ENCODE assay signal across 20 cellular contexts in the genomic region with DNA sequence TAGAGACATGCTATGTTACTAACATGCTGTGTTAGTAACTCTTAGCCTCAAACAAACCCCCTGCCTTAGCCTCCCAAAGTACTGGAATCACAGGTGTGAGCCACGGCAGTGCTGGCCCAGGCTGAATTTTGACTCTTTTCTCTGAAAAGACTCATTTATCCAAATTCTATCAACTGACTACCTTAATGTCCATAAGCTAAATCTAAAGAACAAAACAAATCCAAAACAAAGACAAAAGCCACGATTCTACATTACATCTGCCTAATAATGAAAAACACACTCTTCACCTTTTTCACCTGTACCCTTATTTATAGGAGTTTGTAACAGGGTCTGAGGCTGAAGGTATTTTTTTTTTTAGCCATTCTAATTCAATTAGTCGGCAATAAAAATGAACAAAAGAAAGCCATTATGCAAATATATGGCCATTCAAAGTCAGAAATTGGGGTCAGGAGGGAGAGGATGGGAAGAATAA.
DNase-seq lines count a peak whose midpoint lies in the region; ATAC-seq and TF ChIP-seq lines count a peak whose summit lies in the region.
"Had no signal": no experiment of that assay in that cellular context is flagged by ENCODE, and none has a peak within 500 bp of the region (broad histone marks: within the 10 kb centered on the region; RNA-seq: fewer than 3 reads in every experiment).

No MANE protein-coding gene starts in this region.

- intact Hi-C loops in heart left ventricle (cut with DNase I), result no loop called here

- no peak overlapping the region for H3K4me3 Mint-ChIP-seq in endodermal cell
- H3K4me3 Mint-ChIP-seq: CD4-positive, alpha-beta T cell; HFFc6; IgD-negative memory B cell had no signal

- H3K27me3 Mint-ChIP-seq in endodermal cell (ENCODE audit: insufficient read depth), result peaks cover 17% of the 10 kb centered on the region
- H3K27me3 Mint-ChIP-seq: CD4-positive, alpha-beta T cell; IgD-negative memory B cell had no signal

- peak overlapping the region; percentile 42 for H3K27ac Mint-ChIP-seq in endodermal cell
- H3K27ac Mint-ChIP-seq: CD4-positive, alpha-beta T cell; HFFc6; IgD-negative memory B cell had no signal

- no peaks in the 10 kb centered on the region for H3K36me3 Mint-ChIP-seq in endodermal cell (ENCODE audit: low read depth)
- H3K36me3 Mint-ChIP-seq: IgD-negative memory B cell had no signal

- H3K9ac ChIP-seq in HUES6 (ENCODE audit: low read length), result no peak overlapping the region
- no peak overlapping the region for H3K9ac ChIP-seq in endodermal cell (ENCODE audit: extremely low read depth, low read length, poor library complexity, severe bottlenecking)
- H3K9ac ChIP-seq in iPS-18a (ENCODE audit: low read length), result peak overlapping the region; percentile 31
- H3K9ac ChIP-seq: GM23248 had no signal

- H3K36me3 ChIP-seq in HUES6 (ENCODE audit: control insufficient read depth, insufficient read depth, low read length) (no peaks in the 10 kb centered on the region), endodermal cell (ENCODE audit: control insufficient read depth, insufficient read depth, low read length) (no peaks in the 10 kb centered on the region), iPS-18a (ENCODE audit: control insufficient read depth, low read depth, low read length) (no peaks in the 10 kb centered on the region), heart left ventricle (no peaks in the 10 kb centered on the region), BE2C (no peaks in the 10 kb centered on the region)

- H3K9me3 Mint-ChIP-seq in endodermal cell, result no peaks in the 10 kb centered on the region

- peaks cover 43% of the 10 kb centered on the region for H3K4me1 Mint-ChIP-seq in endodermal cell
- H3K4me1 Mint-ChIP-seq: IgD-negative memory B cell had no signal

- H3K27me3 ChIP-seq in HUES6 (ENCODE audit: control insufficient read depth, insufficient read depth, low read length) (no peaks in the 10 kb centered on the region; the same call in 1 of the 2 replicates), endodermal cell (ENCODE audit: control insufficient read depth, insufficient read depth, low read length, poor library complexity, severe bottlenecking) (no peaks in the 10 kb centered on the region), iPS-18a (ENCODE audit: control insufficient read depth, insufficient read depth, low read length) (no peaks in the 10 kb centered on the region), heart left ventricle (peaks cover 0 to 20% (median 0%) of the 10 kb centered on the region in 9 donors), BE2C (no peaks in the 10 kb centered on the region)

- H3K4me3 ChIP-seq in HUES6 (ENCODE audit: low read depth, low read length) (peak overlapping the region; percentile 4; the same call in 1 of the 2 replicates), endodermal cell (ENCODE audit: low read length) (no peak overlapping the region), iPS-18a (ENCODE audit: low read length) (peak overlapping the region; percentile 39), heart left ventricle (no peak overlapping the region), BE2C (ENCODE audit: low read depth, low read length) (no peak overlapping the region)
- H3K4me3 ChIP-seq: GM23248 had no signal

- WGBS in endodermal cell (ENCODE audit: insufficient coverage in 1 of 2, insufficient read length in 1 of 2), 2 experiments, result 43% methylated on average over 3 of the region's 3 CpGs; no CpG with 5 or more reads in 1 of the 2 experiments
- WGBS in heart left ventricle, 4 donors, result 39 to 45% (median 43%) methylated on average over 3 of the region's 3 CpGs

- no peak for ATAC-seq in heart left ventricle
- ATAC-seq in GM18517 (IDR thresholded peaks at IDR 0.05; ENCODE audit: unreplicated experiment), result no peak

- DNase-seq in ELF-1 (ENCODE audit: low read depth, low spot score), result peak; percentile 24
- no peak for DNase-seq in endodermal cell
- no peak for DNase-seq in hypothalamus (lab: John Stamatoyannopoulos, UW)
- no peak for DNase-seq in heart left ventricle
- DNase-seq in BE2C, result no peak
- DNase-seq: 8988T; C1 segment of cervical spinal cord; CD4-positive, alpha-beta T cell; DMS79 treated with DMSO at 0.1 percent for 48 hours; EL; GDM1; GM23248; HCEC 1CT; HFFc6; KG1 had no signal

- TF ChIP-seq CTCF in endodermal cell (conservative IDR thresholded peaks at IDR 0.05) (no peak), heart left ventricle (IDR thresholded peaks at IDR 0.05) (no peak), BE2C (IDR thresholded peaks at IDR 0.05; ENCODE audit: low read depth, low read length) (no peak)

- TF ChIP-seq POLR2A in heart left ventricle (IDR thresholded peaks at IDR 0.05), result no peak

- H3K27ac ChIP-seq in HUES6 (ENCODE audit: low read depth, low read length) (peak overlapping the region; percentile 66), endodermal cell (ENCODE audit: low read depth, low read length) (no peak overlapping the region), iPS-18a (ENCODE audit: low read length) (peak overlapping the region; percentile 74), heart left ventricle (no peak overlapping the region)
- H3K27ac ChIP-seq: GM23248, HL-60 had no signal

- H3K4me1 ChIP-seq in HUES6 (ENCODE audit: control insufficient read depth, insufficient read depth, low read length) (peaks cover 53% of the 10 kb centered on the region), endodermal cell (ENCODE audit: control insufficient read depth, insufficient read depth, low read length) (no peaks in the 10 kb centered on the region), iPS-18a (ENCODE audit: control insufficient read depth, low read depth, low read length) (peaks cover 58% of the 10 kb centered on the region), heart left ventricle (no peaks in the 10 kb centered on the region), BE2C (no peaks in the 10 kb centered on the region)

- H3K9me3 ChIP-seq in HUES6 (ENCODE audit: control insufficient read depth, insufficient read depth, low read depth, low read length) (no peaks in the 10 kb centered on the region), endodermal cell (ENCODE audit: control insufficient read depth, low read length) (no peaks in the 10 kb centered on the region), iPS-18a (ENCODE audit: control insufficient read depth, low read depth, low read length) (no peaks in the 10 kb centered on the region), heart left ventricle (peaks cover 0 to 3% (median 0%) of the 10 kb centered on the region in 12 donors), BE2C (no peaks in the 10 kb centered on the region)

Comparison
In these comparisons a context has a peak if more than half of its experiments do, and no peak if none do; other contexts are left out.
1. H3K27ac ChIP-seq: peak in HUES6 (single experiment) and iPS-18a (single experiment); none in endodermal cell (single experiment) and heart left ventricle (0 of 12).
2. H3K4me3 ChIP-seq: peak in HUES6 (single experiment) and iPS-18a (single experiment); none in endodermal cell (single experiment), heart left ventricle (0 of 12) and BE2C (single experiment).